Comparison of ENCODE assay signal across 17 cellular contexts in the genomic region with DNA sequence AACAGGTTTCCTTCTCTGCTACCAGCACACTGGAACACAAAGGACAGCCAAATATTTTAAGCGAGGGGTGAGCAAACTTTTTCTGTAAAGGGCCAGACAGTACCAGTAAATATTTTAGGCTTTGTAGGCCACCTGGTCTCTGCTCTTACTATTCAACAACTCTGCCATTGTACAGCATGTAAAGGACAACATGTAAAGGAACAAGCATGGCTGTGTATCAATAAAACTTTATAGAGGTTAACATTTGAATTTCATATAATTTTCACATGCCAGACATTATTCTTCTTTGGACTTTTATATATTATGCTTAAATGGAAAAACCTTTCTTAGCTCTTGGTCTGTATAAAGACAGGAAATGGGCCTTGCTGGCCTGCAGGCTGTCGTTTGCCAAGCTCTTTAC. TPM values are rescaled to one million over a fixed set of nuclear protein-coding genes. Genes with fewer than 3 reads are reported as not detected.
DNase-seq lines count a peak whose midpoint lies in the region; FAIRE-seq and TF ChIP-seq lines count a peak whose summit lies in the region.
"Had no signal": no experiment of that assay in that cellular context is flagged by ENCODE, and none has a peak within 500 bp of the region (broad histone marks: within the 10 kb centered on the region; RNA-seq: fewer than 3 reads in every experiment).

No MANE protein-coding gene starts in this region.

- peaks cover 40% of the 10 kb centered on the region for H4K20me1 ChIP-seq in astrocyte (ENCODE audit: insufficient read depth, low read length)

- H3K36me3 ChIP-seq in left ventricle myocardium inferior (peaks cover 45% of the 10 kb centered on the region), astrocyte (ENCODE audit: insufficient read depth, low read length) (peaks cover 20% of the 10 kb centered on the region), tibial nerve (peaks cover 0 to 33% (median 0%) of the 10 kb centered on the region in 3 donors)

- TF ChIP-seq CTCF in left ventricle myocardium inferior (IDR thresholded peaks at IDR 0.05; ENCODE audit: borderline replicate concordance) (no peak), astrocyte (IDR thresholded peaks at IDR 0.05; ENCODE audit: insufficient read depth, low read depth, low read length) (no peak), tibial nerve (IDR thresholded peaks at IDR 0.05) (no peak)

- peaks cover 18% of the 10 kb centered on the region for H3K36me3 Mint-ChIP-seq in astrocyte (ENCODE audit: low read depth, unreplicated experiment)
- peaks cover 8 to 27% (median 9%) of the 10 kb centered on the region in 3 donors for H3K36me3 Mint-ChIP-seq in immature natural killer cell

- TF ChIP-seq EP300 in tibial nerve (IDR thresholded peaks at IDR 0.05), result no peak

- H3K27me3 ChIP-seq in left ventricle myocardium inferior (ENCODE audit: low read depth), result no peaks in the 10 kb centered on the region
- H3K27me3 ChIP-seq in astrocyte (ENCODE audit: insufficient read depth, low read length), result no peaks in the 10 kb centered on the region
- no peaks in the 10 kb centered on the region for H3K27me3 ChIP-seq in tibial nerve

- H3K4me2 ChIP-seq in astrocyte (ENCODE audit: low read length), result no peak overlapping the region
- H3K4me2 ChIP-seq: A549, PC-9 had no signal

- peak overlapping the region; percentile 58 for H3K27ac ChIP-seq in left ventricle myocardium inferior (replicated peaks)
- no peak overlapping the region for H3K27ac ChIP-seq in astrocyte (ENCODE audit: low read depth, low read length)
- H3K27ac ChIP-seq in tibial nerve, result peak overlapping the region; percentile 6 to 78 (median 41)
- H3K27ac ChIP-seq: PC-9 had no signal

- H3K27me3 Mint-ChIP-seq in astrocyte (ENCODE audit: low read depth, unreplicated experiment) (no peaks in the 10 kb centered on the region), immature natural killer cell (ENCODE audit: low read depth in 3 of 3) (peaks cover 0 to 3% (median 3%) of the 10 kb centered on the region in 3 donors)

- TF ChIP-seq POLR2A in tibial nerve (IDR thresholded peaks at IDR 0.05), result no peak

- H3K4me3 ChIP-seq in left ventricle myocardium inferior (no peak overlapping the region), astrocyte (ENCODE audit: insufficient read depth, low read depth, low read length) (no peak overlapping the region), tibial nerve (no peak overlapping the region)
- H3K4me3 ChIP-seq: A549, PC-9 had no signal

- peaks cover 6% of the 10 kb centered on the region for H3K9me3 Mint-ChIP-seq in astrocyte (ENCODE audit: unreplicated experiment)
- no peaks in the 10 kb centered on the region for H3K9me3 Mint-ChIP-seq in immature natural killer cell

- peaks cover 83% of the 10 kb centered on the region for H3K4me1 ChIP-seq in left ventricle myocardium inferior
- H3K4me1 ChIP-seq in astrocyte (ENCODE audit: insufficient read depth, low read length), result peaks cover 35% of the 10 kb centered on the region
- H3K4me1 ChIP-seq in tibial nerve, result peaks cover 0 to 81% (median 26%) of the 10 kb centered on the region in 4 donors

- DNase-seq in left ventricle myocardium inferior (no peak), cardiac septum (ENCODE audit: low spot score) (no peak), astrocyte (ENCODE audit: low read depth) (no peak), immature natural killer cell (no peak), tibial nerve (ENCODE audit: low spot score in 2 of 2) (no peak), AML-193 (lab: John Stamatoyannopoulos, UW) (no peak), epidermal melanocyte (ENCODE audit: insufficient read length, low spot score) (no peak)
- no peak for DNase-seq in stimulated activated CD4-positive, alpha-beta T cell treated with anti-CD3 and anti-CD28 coated beads, Interleukin-4, amount 100 ng/mL, for 1 hour
- DNase-seq: C1 segment of cervical spinal cord, NCI-H1092, NCI-H2107, NCI-H2227 treated with DMSO at 0.1 percent for 48 hours, NCI-H524, PC-9 had no signal

- H3K4me1 Mint-ChIP-seq in astrocyte (ENCODE audit: low read depth, unreplicated experiment) (peaks cover 57% of the 10 kb centered on the region), immature natural killer cell (peaks cover 28 to 60% of the 10 kb centered on the region in 2 donors)

- FAIRE-seq in astrocyte (lab: Jason Lieb, UNC), result no peak
- FAIRE-seq: A549, H1 had no signal

- H2AFZ ChIP-seq in astrocyte (ENCODE audit: low read depth, low read length), result no peak overlapping the region
- H2AFZ ChIP-seq: PC-9 had no signal

- H3K9me3 ChIP-seq in left ventricle myocardium inferior (replicated peaks) (no peaks in the 10 kb centered on the region), astrocyte (ENCODE audit: insufficient read depth, low read depth, low read length) (no peaks in the 10 kb centered on the region), tibial nerve (no peaks in the 10 kb centered on the region)
- H3K9me3 ChIP-seq: A549 had no signal

- no peak overlapping the region for H3K9ac ChIP-seq in astrocyte (ENCODE audit: low read length)

- peak overlapping the region; percentile 87 for H3K27ac Mint-ChIP-seq in astrocyte (ENCODE audit: unreplicated experiment)
- peak overlapping the region in 4 of 6 donors; percentile 0 to 48 (median 6) for H3K27ac Mint-ChIP-seq in immature natural killer cell

- H3K4me3 Mint-ChIP-seq in astrocyte (ENCODE audit: unreplicated experiment), result no peak overlapping the region
- H3K4me3 Mint-ChIP-seq in immature natural killer cell, result no peak overlapping the region

- intact Hi-C loops in left ventricle myocardium inferior (cut with micrococcal nuclease) (no loop called here), cardiac septum (cut with DNase I) (no loop called here)

- peaks cover 85% of the 10 kb centered on the region for H3K79me2 ChIP-seq in astrocyte (ENCODE audit: insufficient read depth, low read length)

- WGBS in tibial nerve, 2 donors, result 66 to 71% methylated on average over 2 of the region's 2 CpGs

RNA-seq across cellular contexts. Expression of a gene that starts 30.2 kb away (rescaled TPM):
- total RNA-seq in left ventricle myocardium inferior, result 113 TPM
- total RNA-seq in cardiac septum, result 113 TPM
- 131 and 143 TPM in 2 replicates for total RNA-seq in astrocyte
- polyA plus RNA-seq in immature natural killer cell, result 10 to 100 TPM; 61.2 to 70.2 (median 61.8) TPM
- 100 to 1,000 TPM in 3 of 4 donors, 10 to 100 TPM in 1; 95.4 to 128 (median 103) TPM for total RNA-seq in tibial nerve

RNA-seq across cellular contexts. Expression of a gene that starts 49.6 kb away (rescaled TPM):
- total RNA-seq in left ventricle myocardium inferior, result 0.41 TPM
- not detected for total RNA-seq in cardiac septum
- not detected in 2 replicates for total RNA-seq in astrocyte
- not detected for polyA plus RNA-seq in immature natural killer cell
- total RNA-seq in tibial nerve, result 1 to 10 TPM in 1 of 4 donors, under 1 TPM in 2, not detected in 1; 0.59 to 1.5 (median 0.87) TPM
- total RNA-seq: MCF 10A had no signal
- polyA plus RNA-seq: A549 had no signal
